ENCODE assay signal across 11 cellular contexts in the genomic region with DNA sequence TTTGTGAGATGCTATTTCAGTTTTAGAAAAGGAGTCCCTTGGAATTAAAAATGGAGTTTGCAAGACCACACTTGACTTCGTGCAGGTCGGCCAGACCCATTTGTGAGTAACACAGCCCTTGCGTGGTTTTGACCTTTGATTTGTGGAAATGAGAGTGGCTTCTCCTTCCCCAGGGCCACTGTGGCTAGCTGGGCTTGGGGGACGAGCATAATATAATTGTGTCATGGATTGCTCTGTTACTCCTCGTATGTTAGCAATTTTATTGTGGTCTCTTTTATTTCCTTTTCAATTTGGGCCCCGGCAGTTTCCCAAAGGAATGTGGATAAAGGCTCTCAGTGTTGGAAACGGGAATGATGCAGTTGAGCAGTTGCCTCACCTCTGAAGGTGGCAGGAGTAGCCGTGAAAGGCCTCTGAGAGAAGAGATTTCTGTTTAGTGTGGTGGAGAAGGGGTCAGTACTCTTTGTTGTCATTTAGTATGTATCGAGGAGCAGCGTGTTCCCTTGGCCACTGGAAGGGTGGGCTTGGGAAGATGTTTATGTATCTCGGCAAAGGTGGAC.
A peak's percentile ranks its signal among the peaks of the same experiment; 100 is the strongest.
DNase-seq lines count a peak whose midpoint lies in the region; ATAC-seq and TF ChIP-seq lines count a peak whose summit lies in the region.
"Had no signal": no experiment of that assay in that cellular context is flagged by ENCODE, and none has a peak within 500 bp of the region (broad histone marks: within the 10 kb centered on the region; RNA-seq: fewer than 3 reads in every experiment).

No MANE protein-coding gene starts in this region.

- POLR2A ChIA-PET in activated CD4-positive, alpha-beta memory T cell treated with anti-CD3 and anti-CD28 coated beads for 36 hours (lab: Charles Lee): no interaction called here

- no peaks in the 10 kb centered on the region for H3K9me3 ChIP-seq in adrenal gland (replicated peaks in 1 of 3)
- H3K9me3 ChIP-seq in cardiac muscle cell (ENCODE audit: low read depth): no peaks in the 10 kb centered on the region
- H3K9me3 ChIP-seq in ovary: no peaks in the 10 kb centered on the region
- no peaks in the 10 kb centered on the region for H3K9me3 ChIP-seq in uterus
- H3K9me3 ChIP-seq: colonic mucosa had no signal

- H3K4me1 ChIP-seq in adrenal gland (replicated peaks in 1 of 2) (peaks cover 15 to 76% of the 10 kb centered on the region in 2 donors), cardiac muscle cell (ENCODE audit: low read depth) (peaks cover 39% of the 10 kb centered on the region), ovary (ENCODE audit: insufficient read depth) (peaks cover 24% of the 10 kb centered on the region), uterus (peaks cover 9 to 23% of the 10 kb centered on the region in 2 donors)
- H3K4me1 ChIP-seq: colonic mucosa had no signal

- no peaks in the 10 kb centered on the region for H3K27me3 Mint-ChIP-seq in activated CD4-positive, alpha-beta memory T cell treated with anti-CD3 and anti-CD28 coated beads for 36 hours
- H3K27me3 Mint-ChIP-seq: activated naive CD4-positive, alpha-beta T cell treated with anti-CD3 and anti-CD28 coated beads, Interleukin-2, amount 10 ng/mL, durations not matched to agents 7 days and 5 days had no signal

- H3K9me3 Mint-ChIP-seq in activated CD4-positive, alpha-beta memory T cell treated with anti-CD3 and anti-CD28 coated beads for 36 hours: no peaks in the 10 kb centered on the region
- H3K9me3 Mint-ChIP-seq: activated naive CD4-positive, alpha-beta T cell treated with anti-CD3 and anti-CD28 coated beads, Interleukin-2, amount 10 ng/mL, durations not matched to agents 7 days and 5 days; stimulated activated naive B cell treated with anti-CD40 and anti-IgM and Interleukin-4, amounts not matched to agents 10 μg/mL and 1 μg/mL and 100 μg/mL, for 72 hours had no signal

- DNase-seq in adrenal gland: no peak
- DNase-seq in cardiac muscle cell (ENCODE audit: low read depth in 1 of 2, low spot score in 1 of 2): peak in 1 of 2 donors; percentile 53
- no peak for DNase-seq in ovary
- no peak for DNase-seq in uterus
- no peak for DNase-seq in activated CD8-positive, alpha-beta memory T cell treated with anti-CD3 and anti-CD28 coated beads, Interleukin-2, amount 50 U/mL, for 48 hours
- DNase-seq in activated CD4-positive, alpha-beta memory T cell treated with anti-CD3 and anti-CD28 coated beads for 36 hours: no peak
- DNase-seq: activated CD4-positive, alpha-beta T cell treated with anti-CD3 and anti-CD28 coated beads, Interleukin-2, amount 50 U/mL, for 4 hours; activated naive CD4-positive, alpha-beta T cell treated with anti-CD3 and anti-CD28 coated beads, Interleukin-2, amount 10 ng/mL, durations not matched to agents 7 days and 5 days; colonic mucosa; stimulated activated naive B cell treated with anti-CD40 and anti-IgM and Interleukin-4, amounts not matched to agents 10 μg/mL and 1 μg/mL and 100 μg/mL, for 72 hours had no signal

- intact Hi-C loops in adrenal gland (cut with DNase I) (no loop called here), ovary (cut with DNase I) (no loop called here), uterus (cut with DNase I; ENCODE audit: low total_unique reads) (no loop called here)
- intact Hi-C loops in activated CD4-positive, alpha-beta memory T cell treated with anti-CD3 and anti-CD28 coated beads for 36 hours (cut with micrococcal nuclease): no loop called here

- 56 to 66% (median 64%) methylated on average over 10 to 11 of the region's 11 CpGs for WGBS in adrenal gland, 4 donors
- WGBS in ovary, 3 donors: 20 to 28% (median 21%) methylated on average over 11 of the region's 11 CpGs

- no peaks in the 10 kb centered on the region for H3K4me1 Mint-ChIP-seq in activated CD4-positive, alpha-beta memory T cell treated with anti-CD3 and anti-CD28 coated beads for 36 hours (ENCODE audit: low read depth)
- H3K4me1 Mint-ChIP-seq: activated naive CD4-positive, alpha-beta T cell treated with anti-CD3 and anti-CD28 coated beads, Interleukin-2, amount 10 ng/mL, durations not matched to agents 7 days and 5 days; stimulated activated naive B cell treated with anti-CD40 and anti-IgM and Interleukin-4, amounts not matched to agents 10 μg/mL and 1 μg/mL and 100 μg/mL, for 72 hours had no signal

- peak overlapping the region in 1 of 4 donors; percentile 8 for H3K4me3 ChIP-seq in adrenal gland
- H3K4me3 ChIP-seq in cardiac muscle cell: no peak overlapping the region
- no peak overlapping the region for H3K4me3 ChIP-seq in ovary
- H3K4me3 ChIP-seq in uterus: peak overlapping the region in 1 of 2 donors; percentile 16
- H3K4me3 ChIP-seq: colonic mucosa had no signal

- TF ChIP-seq CTCF in adrenal gland (IDR thresholded peaks at IDR 0.05): no peak
- no peak for TF ChIP-seq CTCF in cardiac muscle cell (IDR thresholded peaks at IDR 0.05; ENCODE audit: low read depth, low read length)
- TF ChIP-seq CTCF in ovary (IDR thresholded peaks at IDR 0.05): no peak
- TF ChIP-seq CTCF in uterus (IDR thresholded peaks at IDR 0.05): no peak

- no peak overlapping the region for H3K27ac Mint-ChIP-seq in activated CD4-positive, alpha-beta memory T cell treated with anti-CD3 and anti-CD28 coated beads for 36 hours
- H3K27ac Mint-ChIP-seq: activated naive CD4-positive, alpha-beta T cell treated with anti-CD3 and anti-CD28 coated beads, Interleukin-2, amount 10 ng/mL, durations not matched to agents 7 days and 5 days; stimulated activated naive B cell treated with anti-CD40 and anti-IgM and Interleukin-4, amounts not matched to agents 10 μg/mL and 1 μg/mL and 100 μg/mL, for 72 hours had no signal

- H3K27me3 ChIP-seq in adrenal gland (no peaks in the 10 kb centered on the region), cardiac muscle cell (no peaks in the 10 kb centered on the region), ovary (no peaks in the 10 kb centered on the region), uterus (no peaks in the 10 kb centered on the region)
- H3K27me3 ChIP-seq: colonic mucosa had no signal

- TF ChIP-seq POLR2A in adrenal gland (IDR thresholded peaks at IDR 0.05): no peak
- no peak for TF ChIP-seq POLR2A in ovary (IDR thresholded peaks at IDR 0.05)
- TF ChIP-seq POLR2A in uterus (IDR thresholded peaks at IDR 0.05): no peak

- CTCF ChIA-PET in activated CD4-positive, alpha-beta memory T cell treated with anti-CD3 and anti-CD28 coated beads for 36 hours (lab: Charles Lee): no interaction called here

- no peak for TF ChIP-seq EP300 in ovary (IDR thresholded peaks at IDR 0.05)

- peak overlapping the region; percentile 0 to 89 (median 72) for H3K27ac ChIP-seq in adrenal gland
- H3K27ac ChIP-seq in cardiac muscle cell: peak overlapping the region; percentile 78
- peak overlapping the region; percentile 15 to 72 for H3K27ac ChIP-seq in ovary
- H3K27ac ChIP-seq in uterus: peak overlapping the region; percentile 91 to 93
- H3K27ac ChIP-seq: colonic mucosa had no signal

- H3K36me3 ChIP-seq in adrenal gland (replicated peaks in 1 of 2) (no peaks in the 10 kb centered on the region), cardiac muscle cell (no peaks in the 10 kb centered on the region), ovary (no peaks in the 10 kb centered on the region), uterus (no peaks in the 10 kb centered on the region)
- H3K36me3 ChIP-seq: colonic mucosa had no signal

- no peaks in the 10 kb centered on the region for H3K36me3 Mint-ChIP-seq in activated CD4-positive, alpha-beta memory T cell treated with anti-CD3 and anti-CD28 coated beads for 36 hours
- H3K36me3 Mint-ChIP-seq: activated naive CD4-positive, alpha-beta T cell treated with anti-CD3 and anti-CD28 coated beads, Interleukin-2, amount 10 ng/mL, durations not matched to agents 7 days and 5 days; stimulated activated naive B cell treated with anti-CD40 and anti-IgM and Interleukin-4, amounts not matched to agents 10 μg/mL and 1 μg/mL and 100 μg/mL, for 72 hours had no signal

- ATAC-seq in esophagus mucosa: no peak
- ATAC-seq: stimulated activated naive B cell treated with anti-CD40 and anti-IgM and Interleukin-4, amounts not matched to agents 10 μg/mL and 1 μg/mL and 100 μg/mL, for 72 hours had no signal

- H3K4me3 Mint-ChIP-seq in activated CD4-positive, alpha-beta memory T cell treated with anti-CD3 and anti-CD28 coated beads for 36 hours: no peak overlapping the region
- H3K4me3 Mint-ChIP-seq: activated naive CD4-positive, alpha-beta T cell treated with anti-CD3 and anti-CD28 coated beads, Interleukin-2, amount 10 ng/mL, durations not matched to agents 7 days and 5 days; stimulated activated naive B cell treated with anti-CD40 and anti-IgM and Interleukin-4, amounts not matched to agents 10 μg/mL and 1 μg/mL and 100 μg/mL, for 72 hours had no signal
